In the genomic region with DNA sequence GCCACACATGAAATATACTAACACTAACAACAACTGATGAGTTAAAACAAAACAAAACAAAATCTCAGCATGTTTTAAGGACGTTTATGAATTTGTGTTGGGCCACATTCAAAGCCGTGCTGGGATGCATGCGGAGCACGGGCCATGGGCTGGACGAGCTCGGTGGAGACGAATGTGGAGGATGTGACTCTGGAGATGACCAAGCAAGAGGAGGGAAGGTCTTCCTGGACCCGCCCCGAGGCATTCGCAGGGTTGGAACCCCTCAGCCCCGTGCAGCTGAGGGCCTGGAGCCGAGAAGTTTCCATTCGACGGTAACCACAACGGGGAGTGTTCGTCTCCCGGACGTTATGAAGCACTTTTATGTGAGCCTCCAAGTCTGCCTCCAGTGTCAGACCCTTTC, we compare ENCODE assay signal across 27 cellular contexts.
"Had no signal": no experiment of that assay in that cellular context is flagged by ENCODE, and none has a peak within 500 bp of the region (broad histone marks: within the 10 kb centered on the region; RNA-seq: fewer than 3 reads in every experiment).

No MANE protein-coding gene starts in this region.

- DNase-seq: naive thymus-derived CD4-positive, alpha-beta T cell; natural killer cell; nephron progenitor cell; nucleus accumbens; ovary; psoas muscle; right lobe of liver; spleen; stimulated activated CD4-positive, alpha-beta T cell treated with anti-CD3 and anti-CD28 coated beads, Interleukin-12 subunit alpha, Interleukin-12 subunit beta, amount 100 ng/mL, for 4 hours; stimulated activated CD4-positive, alpha-beta T cell treated with anti-CD3 and anti-CD28 coated beads, Interleukin-1b, Interleukin-23, amount 100 ng/mL, for 48 hours; stimulated activated CD4-positive, alpha-beta T cell treated with anti-CD3 and anti-CD28 coated beads, Interleukin-4, amount 100 ng/mL, for 1 hour; stimulated activated CD4-positive, alpha-beta T cell treated with anti-CD3 and anti-CD28 coated beads, Interleukin-4, amount 100 ng/mL, for 4 hours; stimulated activated CD8-positive, alpha-beta memory T cell treated with anti-CD3 and anti-CD28 coated beads, Interleukin-4, amount 100 ng/mL, for 48 hours; stimulated activated naive CD4-positive, alpha-beta T cell; stimulated activated naive CD8-positive, alpha-beta T cell treated with anti-CD3 and anti-CD28 coated beads, Interleukin-15, amount 100 ng/mL, for 72 hours; stimulated activated naive CD8-positive, alpha-beta T cell treated with anti-CD3 and anti-CD28 coated beads, Interleukin-15, Interleukin-2, amounts not matched to agents 100 U/mL and 50 U/mL, for 24 hours; thyroid gland; upper lobe of right lung; uterus had no signal

- ATAC-seq: naive thymus-derived CD4-positive, alpha-beta T cell; psoas muscle; right cardiac atrium; right lobe of liver; stimulated activated memory B cell treated with anti-CD40 and anti-IgM and Interleukin-4, amounts not matched to agents 10 μg/mL and 1 μg/mL and 100 μg/mL, for 72 hours; stimulated activated naive CD8-positive, alpha-beta T cell treated with anti-CD3 and anti-CD28 coated beads, Interleukin-15, amount 100 ng/mL, for 72 hours; stimulated activated naive CD8-positive, alpha-beta T cell treated with anti-CD3 and anti-CD28 coated beads, Interleukin-15, Interleukin-2, amounts not matched to agents 100 U/mL and 50 U/mL, for 24 hours had no signal

- H3K4me3 ChIP-seq: ovary, psoas muscle, right lobe of liver, skin epidermis, smooth muscle cell, spleen, thoracic aorta, thyroid gland, tibial nerve, upper lobe of right lung, uterus had no signal

- H3K9me3 ChIP-seq: neutrophil, ovary, psoas muscle, right lobe of liver, spleen, thoracic aorta, thyroid gland, tibial nerve, upper lobe of right lung, uterus had no signal

- H2AFZ ChIP-seq: parathyroid adenoma had no signal

- H3K79me2 ChIP-seq: parathyroid adenoma had no signal

- H3K36me3 ChIP-seq: neutrophil, ovary, right lobe of liver, spleen, thoracic aorta, thyroid gland, tibial nerve, upper lobe of right lung, uterus had no signal

- H3K9ac ChIP-seq: parathyroid adenoma had no signal

- H3K27me3 ChIP-seq: neutrophil, ovary, right lobe of liver, spleen, thyroid gland, tibial nerve, upper lobe of right lung, uterus had no signal

- H3K4me1 ChIP-seq: parathyroid adenoma, psoas muscle, right lobe of liver, spleen, thyroid gland, tibial nerve, upper lobe of right lung, uterus had no signal

- H3K4me2 ChIP-seq: smooth muscle cell had no signal

- H3K27ac ChIP-seq: neutrophil, ovary, parathyroid adenoma, psoas muscle, right lobe of liver, spleen, thoracic aorta, thyroid gland, tibial nerve, upper lobe of right lung, uterus had no signal
